11 cellular contexts compared by ENCODE assay signal in genomic region chr11:108698844-108699642, GRCh38. TPM values are rescaled to one million over a fixed set of nuclear protein-coding genes. Genes with fewer than 3 reads are reported as not detected.
A peak's percentile ranks its signal among the peaks of the same experiment; 100 is the strongest.
DNase-seq lines count a peak whose midpoint lies in the region; ATAC-seq, FAIRE-seq and TF ChIP-seq lines count a peak whose summit lies in the region.
"Had no signal": no experiment of that assay in that cellular context is flagged by ENCODE, and none has a peak within 500 bp of the region (broad histone marks: within the 10 kb centered on the region; RNA-seq: fewer than 3 reads in every experiment).

No MANE protein-coding gene starts in this region.

- dilution Hi-C loops in IMR-90 (cut with HindIII; ENCODE audit: low sequenced_read_pairs, unreplicated experiment), result no loop called here

- peak overlapping the region; percentile 62 for H2BK20ac ChIP-seq in IMR-90 (ENCODE audit: low read depth, low read length)

- peak overlapping the region; percentile 59; the same call in 1 of the 2 replicates for H3K23ac ChIP-seq in IMR-90 (ENCODE audit: low read depth, low read length)

- no peak for FAIRE-seq in small intestine (lab: Jason Lieb, UNC)

- WGBS in IMR-90 (ENCODE audit: extremely low coverage in 2 of 2, insufficient read length in 1 of 2), 2 experiments, result 100% methylated on average over 3 of the region's 4 CpGs; no CpG with 5 or more reads in 1 of the 2 experiments
- 89 to 94% (median 92%) methylated on average over 4 of the region's 4 CpGs for WGBS in small intestine, 3 donors

- H2BK120ac ChIP-seq in IMR-90 (ENCODE audit: low read depth, low read length), result peak overlapping the region; percentile 52

- H3K79me1 ChIP-seq in IMR-90 (ENCODE audit: low read depth in 1 of 2, low read length in 2 of 2), result peaks cover 3 to 9% of the 10 kb centered on the region in 2 experiments

- DNase-seq in IMR-90, result no peak
- no peak for DNase-seq in NCI-H446 (lab: John Stamatoyannopoulos, UW)
- no peak for DNase-seq in activated CD4-positive, alpha-beta T cell treated with anti-CD3 and anti-CD28 coated beads for 4 hours
- no peak for DNase-seq in small intestine
- DNase-seq: activated gamma-delta T cell treated with Interleukin-2 at 50 U/mL for 16 hours; mucosa of descending colon; stimulated activated CD4-positive, alpha-beta T cell treated with anti-CD3 and anti-CD28 coated beads, Interleukin-4, amount 100 ng/mL, for 24 hours; T-cell had no signal

- H2BK5ac ChIP-seq in IMR-90 (ENCODE audit: low read depth, low read length, poor library complexity, severe bottlenecking), result peak overlapping the region; percentile 71

- peak overlapping the region; percentile 74 for H3K18ac ChIP-seq in IMR-90 (ENCODE audit: low read depth, low read length)

- H4K91ac ChIP-seq in IMR-90 (ENCODE audit: insufficient read depth, low read depth, low read length), result peak overlapping the region; percentile 45

- H3K36me3 ChIP-seq in IMR-90 (ENCODE audit: control insufficient read depth, insufficient read depth, low read length) (peaks cover 4% of the 10 kb centered on the region; the same call in 1 of the 2 replicates), small intestine (ENCODE audit: control insufficient read depth in 2 of 2, insufficient read depth in 2 of 2, low read length in 2 of 2) (peaks cover 0 to 2% of the 10 kb centered on the region in 2 donors)

- H3K9me1 ChIP-seq in IMR-90 (ENCODE audit: insufficient read depth, low read length), result peaks cover 4% of the 10 kb centered on the region; the same call in 1 of the 2 replicates

- TF ChIP-seq RAD21 in IMR-90 (IDR thresholded peaks at IDR 0.05; ENCODE audit: low read length), result no peak

- intact Hi-C loops in IMR-90 (cut with micrococcal nuclease), result loop anchor here (1.0 to 10.0 kb wide), 8 partner anchors 172 to 1240 kb away; partner anchors contain the start of gene C11orf87

- peak; percentile 63 for ATAC-seq in GM19043 (IDR thresholded peaks at IDR 0.05; ENCODE audit: low read depth, unreplicated experiment)
- peak; percentile 75 for ATAC-seq in HG02642 (IDR thresholded peaks at IDR 0.05; ENCODE audit: poor library complexity, unreplicated experiment)
- ATAC-seq in IMR-90 (ENCODE audit: low read depth), result no peak
- ATAC-seq: mucosa of descending colon, T-cell had no signal

- no peak overlapping the region; the same call in 2 of the 3 replicates for H2BK15ac ChIP-seq in IMR-90 (ENCODE audit: low read depth, low read length)

- in situ Hi-C loops in IMR-90 (cut with MboI; ENCODE audit: low sequenced_read_pairs), result loop anchor here (25.0 kb wide), 1 partner anchor 1238 kb away; no protein-coding TSS in a partner anchor

- H3K27me3 ChIP-seq in IMR-90 (ENCODE audit: control insufficient read depth, insufficient read depth, low read length) (no peaks in the 10 kb centered on the region), small intestine (ENCODE audit: control insufficient read depth in 2 of 2, insufficient read depth in 2 of 2, low read length in 2 of 2) (no peaks in the 10 kb centered on the region)

- H3K9ac ChIP-seq in IMR-90 (ENCODE audit: low read depth, low read length), result no peak overlapping the region

- H3K9me3 ChIP-seq in IMR-90 (ENCODE audit: control insufficient read depth, insufficient read depth, low read length) (no peaks in the 10 kb centered on the region), small intestine (ENCODE audit: control insufficient read depth, low read depth) (no peaks in the 10 kb centered on the region)
- H3K9me3 ChIP-seq: mucosa of descending colon had no signal

- H4K20me1 ChIP-seq in IMR-90 (ENCODE audit: insufficient read depth, low read length), result no peaks in the 10 kb centered on the region

- H3K4me3 ChIP-seq in IMR-90 (ENCODE audit: insufficient read depth, low read depth, low read length), result no peak overlapping the region
- no peak overlapping the region for H3K4me3 ChIP-seq in skin epidermis
- H3K4me3 ChIP-seq in small intestine (ENCODE audit: low read depth in 1 of 2, low read length in 2 of 2), result no peak overlapping the region
- H3K4me3 ChIP-seq: mucosa of descending colon had no signal

- peak overlapping the region in 1 of 2 experiments; percentile 38; a peak in 1 of 4 replicates for H4K8ac ChIP-seq in IMR-90 (ENCODE audit: low read depth in 2 of 2, low read length in 2 of 2)

- TF ChIP-seq POLR2A in IMR-90 (IDR thresholded peaks at IDR 0.05; ENCODE audit: low read depth, low read length), result no peak

- H3K27ac ChIP-seq in IMR-90 (ENCODE audit: insufficient read depth, low read length), result no peak overlapping the region
- H3K27ac ChIP-seq in skin epidermis, result peak overlapping the region in 15 of 21 experiments; percentile 13 to 73 (median 51)
- H3K27ac ChIP-seq in small intestine (ENCODE audit: low read depth in 1 of 2, low read length in 1 of 2), result no peak overlapping the region

- no peak overlapping the region for H2AK9ac ChIP-seq in IMR-90 (replicated peaks; ENCODE audit: low read depth, low read length, poor library complexity)

- H2AK5ac ChIP-seq in IMR-90 (ENCODE audit: low read depth, low read length), result 0 out of 2 replicates have a peak overlapping the region, but pooled peaks have one; percentile 43

- BruUV-seq in IMR-90 (replicated peaks; lab: Mats Ljungman, UMichigan), result no TSS peak

- CTCF ChIA-PET in IMR-90 (lab: Yijun Ruan, JAX), result interaction anchor here (0.5 to 1.9 kb wide), 10 partner anchors 7 to 1240 kb away, joined by 3 to 15 read pairs (median 4); no protein-coding TSS in a partner anchor

- POLR2A ChIA-PET in IMR-90 (lab: Charles Lee; ENCODE audit: unreplicated experiment), result interaction anchor here (0.5 kb wide), 1 partner anchor 404 kb away, joined by 7 read pairs; no protein-coding TSS in a partner anchor

- no peak overlapping the region for H3K56ac ChIP-seq in IMR-90 (ENCODE audit: extremely low read depth, insufficient read depth, low read length)

- no peak overlapping the region for H3K4me2 ChIP-seq in IMR-90 (ENCODE audit: low read depth, low read length)

- H3K4ac ChIP-seq in IMR-90 (ENCODE audit: low read depth, low read length), result peak overlapping the region; percentile 47

- peak overlapping the region; percentile 63 for H3K14ac ChIP-seq in IMR-90 (replicated peaks; ENCODE audit: low read depth, low read length)

- H4K5ac ChIP-seq in IMR-90 (ENCODE audit: low read depth, low read length), result peak overlapping the region; percentile 29; the same call in 1 of the 2 replicates

- TF ChIP-seq CTCF in IMR-90 (conservative IDR thresholded peaks at IDR 0.05; ENCODE audit: low read depth, low read length), result no peak

- H2AFZ ChIP-seq in IMR-90 (replicated peaks; ENCODE audit: low read length, poor library complexity), result no peak overlapping the region

- H3K4me1 ChIP-seq in IMR-90 (ENCODE audit: control insufficient read depth, insufficient read depth, low read length) (peaks cover 8% of the 10 kb centered on the region), small intestine (ENCODE audit: control insufficient read depth in 2 of 2, insufficient read depth in 1 of 2, low read depth in 1 of 2, low read length in 1 of 2) (no peaks in the 10 kb centered on the region)

TF ChIP-seq in IMR-90, 13 proteins besides CTCF, POLR2A, EP300 and RAD21:
- TF ChIP-seq MAZ (IDR thresholded peaks at IDR 0.05; ENCODE audit: borderline replicate concordance, low read depth, low read length), result no peak
- TF ChIP-seq FOS (IDR thresholded peaks at IDR 0.05; ENCODE audit: low read depth, low read length), result no peak
- no peak for TF ChIP-seq RFX5 (IDR thresholded peaks at IDR 0.05; ENCODE audit: low read depth, low read length)
- no peak for TF ChIP-seq MAFK (IDR thresholded peaks at IDR 0.05; ENCODE audit: low read depth, low read length)
- TF ChIP-seq NFE2L2 (IDR thresholded peaks at IDR 0.05; ENCODE audit: low read depth, low read length), result no peak
- no peak for TF ChIP-seq CEBPB (IDR thresholded peaks at IDR 0.05; ENCODE audit: low read depth, low read length)
- TF ChIP-seq, protein P1, sequence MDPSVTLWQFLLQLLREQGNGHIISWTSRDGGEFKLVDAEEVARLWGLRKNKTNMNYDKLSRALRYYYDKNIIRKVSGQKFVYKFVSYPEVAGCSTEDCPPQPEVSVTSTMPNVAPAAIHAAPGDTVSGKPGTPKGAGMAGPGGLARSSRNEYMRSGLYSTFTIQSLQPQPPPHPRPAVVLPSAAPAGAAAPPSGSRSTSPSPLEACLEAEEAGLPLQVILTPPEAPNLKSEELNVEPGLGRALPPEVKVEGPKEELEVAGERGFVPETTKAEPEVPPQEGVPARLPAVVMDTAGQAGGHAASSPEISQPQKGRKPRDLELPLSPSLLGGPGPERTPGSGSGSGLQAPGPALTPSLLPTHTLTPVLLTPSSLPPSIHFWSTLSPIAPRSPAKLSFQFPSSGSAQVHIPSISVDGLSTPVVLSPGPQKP (IDR thresholded peaks at IDR 0.05; ENCODE audit: borderline replicate concordance, low read depth, low read length), result no peak
- no peak for TF ChIP-seq BHLHE40 (IDR thresholded peaks at IDR 0.05; ENCODE audit: low read depth, low read length)
- no peak for TF ChIP-seq CHD1 (IDR thresholded peaks at IDR 0.05; ENCODE audit: low read depth, low read length)
- no peak for TF ChIP-seq RCOR1 (IDR thresholded peaks at IDR 0.05; ENCODE audit: insufficient replicate concordance, low read length)
- no peak for TF ChIP-seq USF2 (IDR thresholded peaks at IDR 0.05; ENCODE audit: low read depth, low read length)
- TF ChIP-seq SMC3 (IDR thresholded peaks at IDR 0.05; ENCODE audit: low read depth, low read length), result no peak
- no peak for TF ChIP-seq MXI1 (IDR thresholded peaks at IDR 0.05; ENCODE audit: borderline replicate concordance, low read depth, low read length)

RNA-seq across cellular contexts. Expression of gene DDX10, which starts 34.2 kb away (rescaled TPM):
- total RNA-seq in IMR-90 (2012; rRNA removed), result 28.1 and 31.9 TPM in 2 replicates
- polyA plus RNA-seq in IMR-90 (2012; rRNA removed) (20.0 and 20.2 TPM in 2 replicates), small intestine (10 to 100 TPM in 1 of 3 donors, 1 to 10 TPM in 2; 7.3 to 22.0 (median 8.5) TPM)
- 6.0 and 18.7 TPM in 2 replicates for polyA plus RNA-seq in IMR-90 (2012; cell fraction: cytosol; rRNA removed)
- 5.3 and 41.9 TPM in 2 replicates for polyA plus RNA-seq in IMR-90 (2012; cell fraction: nucleus; rRNA removed; ENCODE audit: low replicate concordance)

Comparison
In these comparisons a context has a peak if more than half of its experiments do, and no peak if none do; other contexts are left out.
1. H3K27ac ChIP-seq: peak in skin epidermis (15 of 21); none in IMR-90 (single experiment) and small intestine (0 of 2).